22 cellular contexts compared by ENCODE assay signal in genomic region chr22:35418088-35418487, GRCh38. TPM values are rescaled to one million over a fixed set of nuclear protein-coding genes. Genes with fewer than 3 reads are reported as not detected.
DNase-seq lines count a peak whose midpoint lies in the region; ATAC-seq, FAIRE-seq and TF ChIP-seq lines count a peak whose summit lies in the region.
"Had no signal": no experiment of that assay in that cellular context is flagged by ENCODE, and none has a peak within 500 bp of the region (broad histone marks: within the 10 kb centered on the region; RNA-seq: fewer than 3 reads in every experiment).

No MANE protein-coding gene starts in this region.

- H3K27me3 ChIP-seq in bronchial epithelial cell (ENCODE audit: control insufficient read depth, insufficient read depth, low read length) (no peaks in the 10 kb centered on the region), adrenal gland (no peaks in the 10 kb centered on the region)
- H3K27me3 ChIP-seq: BLaER1, brain microvascular endothelial cell had no signal

- FAIRE-seq in bronchial epithelial cell (lab: Jason Lieb, UNC): no peak
- FAIRE-seq: G401.6 had no signal

- H3K9me3 Mint-ChIP-seq in immature natural killer cell (no peaks in the 10 kb centered on the region), WTC11 (no peaks in the 10 kb centered on the region)
- H3K9me3 Mint-ChIP-seq: activated naive CD8-positive, alpha-beta T cell treated with anti-CD3 and anti-CD28 coated beads for 36 hours; activated T-helper 1 cell treated with anti-CD3 and anti-CD28 coated beads, Interleukin-12 subunit alpha, Interleukin-12 subunit beta, Interleukin-2, Interleukin-4 antibody, amounts not matched to agents 30 ng/mL and 10 ng/mL and 1 ng/mL, durations not matched to agents 14 hours and 24 hours and 36 hours; H9 had no signal

- H3K9me3 ChIP-seq in adrenal gland (replicated peaks in 1 of 3): no peaks in the 10 kb centered on the region
- H3K9me3 ChIP-seq: BLaER1, mucosa of descending colon, thoracic aorta had no signal

- H3K36me3 Mint-ChIP-seq in immature natural killer cell (peaks cover 21 to 60% (median 24%) of the 10 kb centered on the region in 3 donors), WTC11 (peaks cover 83% of the 10 kb centered on the region)

- no peak for TF ChIP-seq CTCF in AG10803 (conservative IDR thresholded peaks at IDR 0.05; ENCODE audit: low read length)
- no peak for TF ChIP-seq CTCF in bronchial epithelial cell (IDR thresholded peaks at IDR 0.05; ENCODE audit: insufficient read depth, low read length, severe bottlenecking)
- TF ChIP-seq CTCF in adrenal gland (IDR thresholded peaks at IDR 0.05): no peak
- TF ChIP-seq CTCF in WTC11 (IDR thresholded peaks at IDR 0.05): no peak

- no peak overlapping the region for H3K4me3 Mint-ChIP-seq in immature natural killer cell
- H3K4me3 Mint-ChIP-seq in WTC11: no peak overlapping the region
- H3K4me3 Mint-ChIP-seq: activated naive CD8-positive, alpha-beta T cell treated with anti-CD3 and anti-CD28 coated beads for 36 hours; activated T-helper 1 cell treated with anti-CD3 and anti-CD28 coated beads, Interleukin-12 subunit alpha, Interleukin-12 subunit beta, Interleukin-2, Interleukin-4 antibody, amounts not matched to agents 30 ng/mL and 10 ng/mL and 1 ng/mL, durations not matched to agents 14 hours and 24 hours and 36 hours; H9 had no signal

- DNase-seq in AG10803 (ENCODE audit: low read depth): peak; percentile 42
- DNase-seq in HCEC 1CT: peak; percentile 15
- peak; percentile 81 for DNase-seq in bronchial epithelial cell (ENCODE audit: low read depth)
- DNase-seq in left lobe of liver (ENCODE audit: low spot score): no peak
- DNase-seq in adrenal gland: no peak
- no peak for DNase-seq in immature natural killer cell
- DNase-seq in WTC11 (ENCODE audit: low spot score): no peak
- DNase-seq: activated CD4-positive, CD25-positive, alpha-beta regulatory T cell treated with anti-CD3 and anti-CD28 coated beads, Interleukin-2, amount 50 U/mL, for 72 hours; activated naive CD8-positive, alpha-beta T cell treated with anti-CD3 and anti-CD28 coated beads for 36 hours; brain microvascular endothelial cell; H9; left ventricle myocardium superior; mucosa of descending colon; NCI-H1694 treated with DMSO at 0.1 percent for 48 hours; NCI-H226; T-helper 9 cell had no signal

- intact Hi-C loops in adrenal gland (cut with DNase I): no loop called here

- CTCF ChIA-PET in WTC11 (lab: Charles Lee): no interaction called here

- H3K4me1 ChIP-seq in adrenal gland (replicated peaks in 1 of 2): no peaks in the 10 kb centered on the region
- H3K4me1 ChIP-seq: BLaER1 had no signal

- POLR2A ChIA-PET in WTC11 (lab: Charles Lee): no interaction called here

- H3K4me3 ChIP-seq in AG10803 (ENCODE audit: low read length) (no peak overlapping the region), bronchial epithelial cell (ENCODE audit: low read depth, low read length) (no peak overlapping the region), adrenal gland (no peak overlapping the region)
- H3K4me3 ChIP-seq: BLaER1, mucosa of descending colon, SK-N-MC, thoracic aorta had no signal

- H3K4me1 Mint-ChIP-seq in immature natural killer cell (peaks cover 0 to 2% of the 10 kb centered on the region in 2 donors), WTC11 (0 out of 2 replicates have a peak, but pooled peaks cover 3% of the 10 kb centered on the region)
- H3K4me1 Mint-ChIP-seq: activated naive CD8-positive, alpha-beta T cell treated with anti-CD3 and anti-CD28 coated beads for 36 hours had no signal

- H3K27me3 Mint-ChIP-seq in immature natural killer cell (ENCODE audit: low read depth in 3 of 3) (no peaks in the 10 kb centered on the region), WTC11 (ENCODE audit: low read depth) (no peaks in the 10 kb centered on the region)
- H3K27me3 Mint-ChIP-seq: activated naive CD8-positive, alpha-beta T cell treated with anti-CD3 and anti-CD28 coated beads for 36 hours had no signal

- no peak for TF ChIP-seq POLR2A in adrenal gland (IDR thresholded peaks at IDR 0.05)

- 86 to 96% (median 89%) methylated on average over 7 to 8 of the region's 8 CpGs for WGBS in adrenal gland, 4 donors

- H3K36me3 ChIP-seq in bronchial epithelial cell (ENCODE audit: control insufficient read depth, insufficient read depth, low read length) (peaks cover 3% of the 10 kb centered on the region), adrenal gland (replicated peaks in 1 of 2) (peaks cover 0 to 27% of the 10 kb centered on the region in 2 donors)
- H3K36me3 ChIP-seq: brain microvascular endothelial cell had no signal

- no peak overlapping the region for H3K27ac ChIP-seq in adrenal gland
- H3K27ac ChIP-seq: BLaER1, brain microvascular endothelial cell, SK-N-MC, thoracic aorta had no signal

- no peak overlapping the region for H3K27ac Mint-ChIP-seq in immature natural killer cell
- H3K27ac Mint-ChIP-seq in WTC11: no peak overlapping the region
- H3K27ac Mint-ChIP-seq: activated naive CD8-positive, alpha-beta T cell treated with anti-CD3 and anti-CD28 coated beads for 36 hours; activated T-helper 1 cell treated with anti-CD3 and anti-CD28 coated beads, Interleukin-12 subunit alpha, Interleukin-12 subunit beta, Interleukin-2, Interleukin-4 antibody, amounts not matched to agents 30 ng/mL and 10 ng/mL and 1 ng/mL, durations not matched to agents 14 hours and 24 hours and 36 hours; H9 had no signal

- ATAC-seq in left lobe of liver (peak; percentile 55), WTC11 (no peak)
- ATAC-seq: left ventricle myocardium superior, mucosa of descending colon, Panc1 had no signal

TF ChIP-seq in WTC11, 78 proteins besides CTCF, POLR2A, EP300 and RAD21 (continues in another document):
- no peak for TF ChIP-seq ZNF425 (CRISPR knock-in tag; conservative IDR thresholded peaks at IDR 0.05)
- TF ChIP-seq, protein P1, sequence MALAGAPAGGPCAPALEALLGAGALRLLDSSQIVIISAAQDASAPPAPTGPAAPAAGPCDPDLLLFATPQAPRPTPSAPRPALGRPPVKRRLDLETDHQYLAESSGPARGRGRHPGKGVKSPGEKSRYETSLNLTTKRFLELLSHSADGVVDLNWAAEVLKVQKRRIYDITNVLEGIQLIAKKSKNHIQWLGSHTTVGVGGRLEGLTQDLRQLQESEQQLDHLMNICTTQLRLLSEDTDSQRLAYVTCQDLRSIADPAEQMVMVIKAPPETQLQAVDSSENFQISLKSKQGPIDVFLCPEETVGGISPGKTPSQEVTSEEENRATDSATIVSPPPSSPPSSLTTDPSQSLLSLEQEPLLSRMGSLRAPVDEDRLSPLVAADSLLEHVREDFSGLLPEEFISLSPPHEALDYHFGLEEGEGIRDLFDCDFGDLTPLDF (CRISPR knock-in tag; IDR thresholded peaks at IDR 0.05): no peak
- TF ChIP-seq, protein P2, sequence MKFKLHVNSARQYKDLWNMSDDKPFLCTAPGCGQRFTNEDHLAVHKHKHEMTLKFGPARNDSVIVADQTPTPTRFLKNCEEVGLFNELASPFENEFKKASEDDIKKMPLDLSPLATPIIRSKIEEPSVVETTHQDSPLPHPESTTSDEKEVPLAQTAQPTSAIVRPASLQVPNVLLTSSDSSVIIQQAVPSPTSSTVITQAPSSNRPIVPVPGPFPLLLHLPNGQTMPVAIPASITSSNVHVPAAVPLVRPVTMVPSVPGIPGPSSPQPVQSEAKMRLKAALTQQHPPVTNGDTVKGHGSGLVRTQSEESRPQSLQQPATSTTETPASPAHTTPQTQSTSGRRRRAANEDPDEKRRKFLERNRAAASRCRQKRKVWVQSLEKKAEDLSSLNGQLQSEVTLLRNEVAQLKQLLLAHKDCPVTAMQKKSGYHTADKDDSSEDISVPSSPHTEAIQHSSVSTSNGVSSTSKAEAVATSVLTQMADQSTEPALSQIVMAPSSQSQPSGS (CRISPR knock-in tag; IDR thresholded peaks at IDR 0.05; ENCODE audit: borderline replicate concordance, low read depth): no peak

RNA-seq across cellular contexts. Expression of gene MCM5, which starts 18.1 kb away (rescaled TPM):
- total RNA-seq in bronchial epithelial cell: 6.6 and 6.7 TPM in 2 replicates
- total RNA-seq in left lobe of liver: 9.1 TPM
- 10 to 100 TPM in 7 of 8 donors, 1 to 10 TPM in 1; 9.0 to 20.1 (median 16.4) TPM for total RNA-seq in adrenal gland
- 1 to 10 TPM; 3.9 to 9.6 (median 7.0) TPM for polyA plus RNA-seq in adrenal gland
- 10 to 100 TPM; 39.0 to 65.3 (median 45.7) TPM for polyA plus RNA-seq in immature natural killer cell
- 229 to 261 TPM (median 229 TPM) in 3 replicates for total RNA-seq in WTC11 (2021)

RNA-seq across cellular contexts. Expression of gene HMOX1, which starts 37.2 kb away (rescaled TPM):
- total RNA-seq in bronchial epithelial cell: 3.9 and 5.2 TPM in 2 replicates
- 35.9 TPM for total RNA-seq in left lobe of liver
- total RNA-seq in adrenal gland: 100 to 1,000 TPM in 2 of 8 donors, 10 to 100 TPM in 6; 30.8 to 578 (median 57.4) TPM
- polyA plus RNA-seq in adrenal gland: 10 to 100 TPM; 15.4 to 27.6 (median 27.3) TPM
- 10 to 100 TPM in 2 of 3 donors, 1 to 10 TPM in 1; 5.3 to 12.8 (median 11.3) TPM for polyA plus RNA-seq in immature natural killer cell
- 11.1 to 12.1 TPM (median 11.1 TPM) in 3 replicates for total RNA-seq in WTC11 (2021)

Comparison
In these comparisons a context has a peak if more than half of its experiments do, and no peak if none do; other contexts are left out.
1. DNase-seq: peak in AG10803 (single experiment), HCEC 1CT (single experiment) and bronchial epithelial cell (single experiment); none in left lobe of liver (single experiment), adrenal gland (0 of 7), immature natural killer cell (0 of 3) and WTC11 (single experiment).
2. RNA of gene MCM5, which starts 18.1 kb away (total RNA-seq): 229 to 261 TPM in WTC11; 9.0 to 20.1 TPM in adrenal gland, 9.1 TPM in left lobe of liver (single experiment) and 6.6 to 6.7 TPM in bronchial epithelial cell; every median in the first group is over 10 times any median in the second.